1 cellular context compared by ENCODE assay signal in the genomic region with DNA sequence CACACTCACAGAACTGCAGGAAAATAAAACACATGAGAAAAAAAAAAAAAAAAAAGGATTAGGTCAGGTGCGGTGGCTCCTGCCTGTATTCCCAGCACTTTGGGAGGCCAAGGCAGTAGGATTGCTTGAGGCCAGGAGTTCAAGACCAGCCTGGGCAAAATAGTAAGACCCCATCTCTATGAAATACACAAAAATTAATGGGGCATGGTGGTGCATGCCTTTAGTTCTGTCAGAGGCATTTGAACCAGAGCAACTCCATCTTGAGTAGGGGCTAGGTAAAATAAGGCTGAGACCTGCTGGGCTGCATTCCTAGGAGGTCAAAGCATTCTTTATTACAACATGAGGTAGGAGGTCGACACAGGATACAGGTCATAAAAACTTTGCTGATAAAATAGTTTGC.
TF ChIP-seq lines count a peak whose summit lies in the region.

No MANE protein-coding gene starts in this region.

TF ChIP-seq in GM23338, 12 proteins besides CTCF, POLR2A, EP300 and RAD21 (continued from another document):
- no peak for TF ChIP-seq NANOG (IDR thresholded peaks at IDR 0.05; ENCODE audit: borderline replicate concordance)
- no peak for TF ChIP-seq CREB1 (CRISPR knock-in tag; IDR thresholded peaks at IDR 0.05; ENCODE audit: low read depth)
- TF ChIP-seq ZNF114 (CRISPR knock-in tag; IDR thresholded peaks at IDR 0.05) = no peak
- TF ChIP-seq ZNF462 (CRISPR knock-in tag; IDR thresholded peaks at IDR 0.05) = no peak
